ENCODE assay signal across 31 cellular contexts in genomic region chr11:130208241-130209127, GRCh38. TPM values are rescaled to one million over a fixed set of nuclear protein-coding genes. Genes with fewer than 3 reads are reported as not detected.
A peak's percentile ranks its signal among the peaks of the same experiment; 100 is the strongest.
DNase-seq lines count a peak whose midpoint lies in the region; ATAC-seq and TF ChIP-seq lines count a peak whose summit lies in the region.
"Had no signal": no experiment of that assay in that cellular context is flagged by ENCODE, and none has a peak within 500 bp of the region (broad histone marks: within the 10 kb centered on the region; RNA-seq: fewer than 3 reads in every experiment).

No MANE protein-coding gene starts in this region.

- ATAC-seq in lower lobe of right lung (no peak), HG03159 (IDR thresholded peaks at IDR 0.05; ENCODE audit: unreplicated experiment) (no peak), GM23338 (no peak)
- ATAC-seq: activated T-helper 17 cell treated with anti-CD3 and anti-CD28 coated beads, Interleukin-2, amount 50 U/mL, for 72 hours had no signal

- H3K4me3 Mint-ChIP-seq in GM23338 = no peak overlapping the region
- H3K4me3 Mint-ChIP-seq: activated naive CD8-positive, alpha-beta T cell; activated T-helper 17 cell treated with anti-CD3 and anti-CD28 coated beads, Interleukin-2, amount 50 U/mL, for 72 hours; CD8-positive, alpha-beta memory T cell; memory B cell; naive B cell had no signal

- peaks cover under 1% of the 10 kb centered on the region; the same call in 2 of the 3 replicates for H3K36me3 Mint-ChIP-seq in GM23338 (ENCODE audit: low read depth)
- H3K36me3 Mint-ChIP-seq: activated naive CD8-positive, alpha-beta T cell; CD8-positive, alpha-beta memory T cell; naive B cell had no signal

- H3K4me1 ChIP-seq in lower lobe of right lung (peaks cover 9% of the 10 kb centered on the region), stomach smooth muscle (ENCODE audit: control insufficient read depth, insufficient read depth, low read length) (peaks cover 35% of the 10 kb centered on the region), testis (no peaks in the 10 kb centered on the region), GM23338 (ENCODE audit: insufficient read depth) (no peaks in the 10 kb centered on the region)
- H3K4me1 ChIP-seq: ascending aorta had no signal

- no peak overlapping the region for H3K9ac ChIP-seq in stomach smooth muscle (ENCODE audit: low read length in 2 of 2)

- H2AFZ ChIP-seq in GM23338 = no peak overlapping the region
- H2AFZ ChIP-seq: PC-9 had no signal

- TF ChIP-seq CTCF in lower lobe of right lung (IDR thresholded peaks at IDR 0.05) (no peak), testis (IDR thresholded peaks at IDR 0.05) (no peak), GM23338 (conservative IDR thresholded peaks at IDR 0.05; ENCODE audit: low read depth in 2 of 2) (no peak)

- TF ChIP-seq POLR2A in testis (IDR thresholded peaks at IDR 0.05) = no peak

- H3K27ac Mint-ChIP-seq in GM23338 = no peak overlapping the region
- H3K27ac Mint-ChIP-seq: activated naive CD8-positive, alpha-beta T cell; activated T-helper 17 cell treated with anti-CD3 and anti-CD28 coated beads, Interleukin-2, amount 50 U/mL, for 72 hours; CD8-positive, alpha-beta memory T cell; memory B cell had no signal

- no peaks in the 10 kb centered on the region for H3K9me3 Mint-ChIP-seq in GM23338
- H3K9me3 Mint-ChIP-seq: activated T-helper 17 cell treated with anti-CD3 and anti-CD28 coated beads, Interleukin-2, amount 50 U/mL, for 72 hours; CD8-positive, alpha-beta memory T cell; memory B cell; naive B cell had no signal

- DNase-seq in NCI-H82 (lab: John Stamatoyannopoulos, UW) (peak; percentile 53), NCI-H82 treated with DMSO at 0.1 percent for 48 hours (lab: John Stamatoyannopoulos, UW; ENCODE audit: unreplicated experiment) (no peak), lower lobe of right lung (peak; percentile 41), testis (no peak), GM23338 (ENCODE audit: low spot score) (no peak)
- peak; percentile 36 for DNase-seq in activated CD8-positive, alpha-beta memory T cell treated with anti-CD3 and anti-CD28 coated beads, Interleukin-2, amount 50 U/mL, for 48 hours
- DNase-seq: activated CD4-positive, alpha-beta T cell treated with anti-CD3 and anti-CD28 coated beads for 4 hours; AML-193; CD8-positive, alpha-beta memory T cell; dermis blood vessel endothelial cell; KBM-7; MG63; naive B cell; NCI-H1417 treated with DMSO at 0.1 percent for 48 hours; NCI-H2107; occipital lobe; PC-9; retina; SIG-M5; stimulated activated CD4-positive, alpha-beta T cell treated with anti-CD3 and anti-CD28 coated beads, Interleukin-4, amount 100 ng/mL, for 1 hour; stimulated activated naive CD4-positive, alpha-beta T cell treated with Interleukin-2 at 50 U/mL for 16 hours; T-helper 1 cell had no signal

- H3K79me2 ChIP-seq in GM23338 (replicated peaks; ENCODE audit: insufficient read depth) = no peaks in the 10 kb centered on the region

- no peak overlapping the region for H3K4me2 ChIP-seq in GM23338
- H3K4me2 ChIP-seq: PC-9 had no signal

- H4K20me1 ChIP-seq in GM23338 (replicated peaks; ENCODE audit: insufficient read depth) = no peaks in the 10 kb centered on the region

- H3K27me3 Mint-ChIP-seq in GM23338 (ENCODE audit: insufficient read depth, low read depth, poor library complexity) = peaks cover 6% of the 10 kb centered on the region
- H3K27me3 Mint-ChIP-seq: activated T-helper 17 cell treated with anti-CD3 and anti-CD28 coated beads, Interleukin-2, amount 50 U/mL, for 72 hours; memory B cell had no signal

- no peaks in the 10 kb centered on the region for H3K9me2 ChIP-seq in GM23338 (ENCODE audit: insufficient read depth)

- 61 to 64% methylated on average over 29 to 45 of the region's 45 CpGs for WGBS in testis, 2 donors

- H3K9me3 ChIP-seq in lower lobe of right lung = no peaks in the 10 kb centered on the region
- no peaks in the 10 kb centered on the region for H3K9me3 ChIP-seq in stomach smooth muscle (ENCODE audit: control insufficient read depth in 2 of 2, low read length in 2 of 2)
- H3K9me3 ChIP-seq in testis = no peaks in the 10 kb centered on the region
- H3K9me3 ChIP-seq: ascending aorta, MG63, thyroid gland had no signal

- H3K27ac ChIP-seq in lower lobe of right lung (no peak overlapping the region), stomach smooth muscle (ENCODE audit: low read length) (peak overlapping the region; percentile 95), testis (no peak overlapping the region), GM23338 (ENCODE audit: low read depth) (no peak overlapping the region)
- H3K27ac ChIP-seq: 22Rv1, ascending aorta, PC-9, thyroid gland had no signal

- intact Hi-C loops in lower lobe of right lung (cut with DNase I) = no loop called here
- intact Hi-C loops in testis (cut with DNase I; ENCODE audit: low total_unique reads) = no loop called here

- peaks cover 19% of the 10 kb centered on the region for H3K36me3 ChIP-seq in lower lobe of right lung
- H3K36me3 ChIP-seq in stomach smooth muscle (ENCODE audit: control insufficient read depth in 2 of 2, insufficient read depth in 2 of 2, low read length in 2 of 2) = no peaks in the 10 kb centered on the region
- H3K36me3 ChIP-seq in testis (ENCODE audit: low read depth, missing control alignments) = no peaks in the 10 kb centered on the region
- no peaks in the 10 kb centered on the region for H3K36me3 ChIP-seq in GM23338 (ENCODE audit: insufficient read depth)
- H3K36me3 ChIP-seq: ascending aorta, MG63 had no signal

- H3K27me3 ChIP-seq in lower lobe of right lung (ENCODE audit: low read depth) (no peaks in the 10 kb centered on the region), stomach smooth muscle (ENCODE audit: control insufficient read depth in 1 of 2, insufficient read depth in 2 of 2, low read length in 2 of 2) (no peaks in the 10 kb centered on the region), testis (no peaks in the 10 kb centered on the region), GM23338 (ENCODE audit: insufficient read depth) (no peaks in the 10 kb centered on the region)
- H3K27me3 ChIP-seq: ascending aorta, MG63, thyroid gland had no signal

- no peak overlapping the region for H3K4me3 ChIP-seq in lower lobe of right lung
- no peak overlapping the region for H3K4me3 ChIP-seq in stomach smooth muscle (ENCODE audit: low read length in 2 of 2)
- peak overlapping the region in 1 of 2 donors; percentile 8 for H3K4me3 ChIP-seq in testis
- no peak overlapping the region for H3K4me3 ChIP-seq in GM23338
- H3K4me3 ChIP-seq: ascending aorta, MG63, PC-9, thyroid gland had no signal

- peaks cover 3% of the 10 kb centered on the region for H3K4me1 Mint-ChIP-seq in GM23338
- H3K4me1 Mint-ChIP-seq: activated T-helper 17 cell treated with anti-CD3 and anti-CD28 coated beads, Interleukin-2, amount 50 U/mL, for 72 hours had no signal

- H3F3A ChIP-seq in GM23338 (replicated peaks; ENCODE audit: low read depth) = no peaks in the 10 kb centered on the region

TF ChIP-seq in GM23338, 12 proteins besides CTCF, POLR2A, EP300 and RAD21 (continues in another document):
- TF ChIP-seq EZH2 (IDR thresholded peaks at IDR 0.05; ENCODE audit: low read depth, unreplicated experiment) (no peak), ZNF331 (CRISPR knock-in tag; IDR thresholded peaks at IDR 0.05; ENCODE audit: low read depth) (no peak)

RNA-seq across cellular contexts. Expression of gene ST14, which starts 48.9 kb away (rescaled TPM):
- 61.1 TPM for total RNA-seq in lower lobe of right lung
- 1 to 10 TPM in 1 of 2 donors, under 1 TPM in 1; 0.55 to 2.4 TPM for total RNA-seq in testis
- 5.8 TPM for polyA plus RNA-seq in testis (ENCODE audit: insufficient read depth, low read depth, low replicate concordance)
- 32.7 and 36.3 TPM in 2 replicates for total RNA-seq in GM23338 (2014; rRNA removed; shearing (Covaris generic))
- polyA plus RNA-seq in GM23338 (2016; fragmentation: Nextera tagmentation; extraction: Ambion mirVana) = 7.9 and 8.3 TPM in 2 replicates
- total RNA-seq: NCI-H460, occipital lobe had no signal
- polyA plus RNA-seq: CD8-positive, alpha-beta memory T cell had no signal

Comparison
In these comparisons a context has a peak if more than half of its experiments do, and no peak if none do; other contexts are left out.
1. DNase-seq: peak in NCI-H82 (single experiment), activated CD8-positive, alpha-beta memory T cell treated with anti-CD3 and anti-CD28 coated beads, Interleukin-2, amount 50 U/mL, for 48 hours (single experiment) and lower lobe of right lung (single experiment); none in NCI-H82 treated with DMSO at 0.1 percent for 48 hours (single experiment), testis (single experiment) and GM23338 (single experiment).